Comparison of ENCODE assay signal across 8 cellular contexts in genomic region chr19:32339988-32340874, GRCh38.
A peak's percentile ranks its signal among the peaks of the same experiment; 100 is the strongest.
DNase-seq lines count a peak whose midpoint lies in the region; ATAC-seq and TF ChIP-seq lines count a peak whose summit lies in the region.

No MANE protein-coding gene starts in this region.

- no peak overlapping the region for H3K27ac ChIP-seq in C4-2B

- peak; percentile 88 for TF ChIP-seq CTCF in C4-2B (conservative IDR thresholded peaks at IDR 0.05)

- ATAC-seq in GM19463 (IDR thresholded peaks at IDR 0.05; ENCODE audit: unreplicated experiment) (peak; percentile 66), HG02970 (IDR thresholded peaks at IDR 0.05; ENCODE audit: low FRiP score, unreplicated experiment) (no peak)

- DNase-seq in NCI-H1694 (lab: John Stamatoyannopoulos, UW) = peak; percentile 58
- DNase-seq in activated CD4-positive, alpha-beta T cell treated with anti-CD3 and anti-CD28 coated beads for 4 hours = peak; percentile 15 to 33
- peak; percentile 29 for DNase-seq in effector CD4-positive, alpha-beta T cell
- DNase-seq in midbrain (lab: John Stamatoyannopoulos, UW) = peak; percentile 67
- peak in 5 of 6 experiments; percentile 5 to 33 (median 26) for DNase-seq in stimulated activated naive CD4-positive, alpha-beta T cell (lab: John Stamatoyannopoulos, UW)
